Comparison of ENCODE assay signal across 9 cellular contexts in the genomic region with DNA sequence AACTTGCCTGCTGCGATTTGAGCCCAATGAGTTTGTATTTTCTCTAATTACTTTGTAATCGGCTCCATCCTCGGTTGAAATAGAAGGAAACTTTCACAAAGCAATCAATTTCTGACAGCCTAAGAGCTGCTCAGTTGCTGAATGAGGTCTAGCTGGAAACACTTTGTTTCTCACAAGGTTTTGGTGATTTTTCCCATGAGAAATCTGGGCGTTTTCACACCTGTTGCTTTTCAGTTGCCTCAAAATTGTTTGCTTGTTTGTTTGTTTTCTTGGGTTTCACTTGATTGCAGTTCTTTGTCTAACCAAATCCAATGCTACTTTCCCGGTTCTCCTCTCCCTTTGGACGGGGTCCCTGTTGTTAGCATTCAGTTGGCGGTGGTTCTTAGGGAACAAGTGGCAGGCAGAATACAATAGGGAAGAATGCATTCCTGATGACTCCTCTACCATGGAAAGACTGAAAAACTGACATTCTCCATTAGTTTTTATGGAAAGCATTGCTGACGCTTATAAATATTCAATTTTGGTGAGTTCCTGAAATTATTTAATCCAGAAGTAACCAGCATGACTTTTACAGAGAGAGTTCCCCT.
DNase-seq lines count a peak whose midpoint lies in the region; ATAC-seq, FAIRE-seq and TF ChIP-seq lines count a peak whose summit lies in the region.
"Had no signal": no experiment of that assay in that cellular context is flagged by ENCODE, and none has a peak within 500 bp of the region (broad histone marks: within the 10 kb centered on the region; RNA-seq: fewer than 3 reads in every experiment).

No MANE protein-coding gene starts in this region.

- FAIRE-seq in pancreas (lab: Jason Lieb, UNC) = no peak
- FAIRE-seq: G401.6 had no signal

- no peaks in the 10 kb centered on the region for H3K9me3 ChIP-seq in BLaER1
- H3K9me3 ChIP-seq in SK-N-MC (ENCODE audit: low read depth, low read length) = no peaks in the 10 kb centered on the region
- H3K9me3 ChIP-seq in gastroesophageal sphincter = no peaks in the 10 kb centered on the region
- no peaks in the 10 kb centered on the region for H3K9me3 ChIP-seq in pancreas

- DNase-seq in SK-N-MC (ENCODE audit: low read depth, low spot score) (no peak), pancreas (no peak), epidermal melanocyte (ENCODE audit: insufficient read length, low spot score) (no peak), T1000 (lab: John Stamatoyannopoulos, UW) (no peak), NCI-H2196 (lab: John Stamatoyannopoulos, UW; ENCODE audit: unreplicated experiment) (no peak), NOMO-1 (lab: John Stamatoyannopoulos, UW; ENCODE audit: unreplicated experiment in 2 of 2) (no peak)

- peak overlapping the region; percentile 95 for H3K4me2 ChIP-seq in BLaER1

- no peak for TF ChIP-seq POLR2A in gastroesophageal sphincter (IDR thresholded peaks at IDR 0.05)

- intact Hi-C loops in pancreas (cut with DNase I) = no loop called here

- H3K4me3 ChIP-seq in BLaER1 (no peak overlapping the region), SK-N-MC (peak overlapping the region; percentile 87), gastroesophageal sphincter (peak overlapping the region; percentile 68 to 84), pancreas (peak overlapping the region in 3 of 4 donors; percentile 28 to 46 (median 41))

- H3K27ac ChIP-seq in BLaER1 (no peak overlapping the region), SK-N-MC (no peak overlapping the region), gastroesophageal sphincter (peak overlapping the region; percentile 15 to 85 (median 81)), pancreas (no peak overlapping the region)

- H4K20me1 ChIP-seq in BLaER1 = no peaks in the 10 kb centered on the region

- TF ChIP-seq EP300 in gastroesophageal sphincter (IDR thresholded peaks at IDR 0.05) = no peak

- ATAC-seq in gastroesophageal sphincter = no peak
- peak in 1 of 4 donors; percentile 20 for ATAC-seq in pancreas

- no peak for TF ChIP-seq CTCF in gastroesophageal sphincter (IDR thresholded peaks at IDR 0.05)
- TF ChIP-seq CTCF in pancreas (IDR thresholded peaks at IDR 0.05) = no peak

- H3K9ac ChIP-seq in BLaER1 = no peak overlapping the region
- peak overlapping the region; percentile 60 for H3K9ac ChIP-seq in SK-N-MC (ENCODE audit: insufficient read length)

- H3K36me3 ChIP-seq in BLaER1 (no peaks in the 10 kb centered on the region), SK-N-MC (ENCODE audit: insufficient read depth, low read length) (no peaks in the 10 kb centered on the region), gastroesophageal sphincter (no peaks in the 10 kb centered on the region), pancreas (no peaks in the 10 kb centered on the region)

- H3K27me3 ChIP-seq in BLaER1 (peaks cover 26% of the 10 kb centered on the region), gastroesophageal sphincter (no peaks in the 10 kb centered on the region), pancreas (peaks cover 0 to 5% (median 0%) of the 10 kb centered on the region in 4 donors)

- WGBS in gastroesophageal sphincter (ENCODE audit: low coverage in 1 of 2), 2 donors = 8 to 10% methylated on average over 6 to 8 of the region's 8 CpGs
- WGBS in pancreas, 2 donors = 18 to 26% methylated on average over 8 of the region's 8 CpGs

- H3K4me1 ChIP-seq in BLaER1 = peaks cover 28% of the 10 kb centered on the region
- H3K4me1 ChIP-seq in gastroesophageal sphincter = peaks cover 4 to 48% (median 8%) of the 10 kb centered on the region in 3 donors
- peaks cover 0 to 11% (median 0%) of the 10 kb centered on the region in 3 donors for H3K4me1 ChIP-seq in pancreas

Comparison
In these comparisons a context has a peak if more than half of its experiments do, and no peak if none do; other contexts are left out.
1. H3K27ac ChIP-seq: peak in gastroesophageal sphincter (4 of 4); none in BLaER1 (single experiment), SK-N-MC (single experiment) and pancreas (0 of 4).